In genomic region chr10:75613685-75614587, GRCh38 we compare ENCODE assay signal across 11 cellular contexts.
DNase-seq lines count a peak whose midpoint lies in the region; ATAC-seq and TF ChIP-seq lines count a peak whose summit lies in the region.
"Had no signal": no experiment of that assay in that cellular context is flagged by ENCODE, and none has a peak within 500 bp of the region (broad histone marks: within the 10 kb centered on the region; RNA-seq: fewer than 3 reads in every experiment).

No MANE protein-coding gene starts in this region.

- H3K4me2 ChIP-seq in hepatocyte = peak overlapping the region; percentile 62
- H3K4me2 ChIP-seq: BLaER1 had no signal

- TF ChIP-seq POLR2A in esophagus squamous epithelium (IDR thresholded peaks at IDR 0.05) = no peak

- H3K4me1 ChIP-seq in hepatocyte (ENCODE audit: insufficient read depth) (peaks cover 32% of the 10 kb centered on the region), esophagus squamous epithelium (peaks cover 0 to 30% (median 19%) of the 10 kb centered on the region in 3 donors)
- H3K4me1 ChIP-seq: BLaER1 had no signal

- DNase-seq in DMS 273 treated with DMSO at 0.1 percent for 48 hours (lab: John Stamatoyannopoulos, UW) = peak; percentile 64
- peak; percentile 69 for DNase-seq in HEK293T (ENCODE audit: extremely low spot score)
- DNase-seq in NCI-H146 treated with DMSO at 0.1 percent for 48 hours (lab: John Stamatoyannopoulos, UW; ENCODE audit: unreplicated experiment) = peak; percentile 27
- DNase-seq in hepatocyte (ENCODE audit: low spot score) = peak; percentile 29
- no peak for DNase-seq in coronary artery (ENCODE audit: low spot score)
- DNase-seq in esophagus squamous epithelium (lab: John Stamatoyannopoulos, UW) = no peak
- no peak for DNase-seq in NCI-H1092 treated with DMSO at 0.1 percent for 48 hours (lab: John Stamatoyannopoulos, UW)
- DNase-seq: activated CD4-positive, alpha-beta T cell treated with anti-CD3 and anti-CD28 coated beads for 1 hour; activated naive CD4-positive, alpha-beta T cell treated with anti-CD3 and anti-CD28 coated beads for 36 hours had no signal

- H3K27ac ChIP-seq in hepatocyte (peak overlapping the region; percentile 69), coronary artery (peak overlapping the region in 1 of 2 donors; percentile 20), esophagus squamous epithelium (peak overlapping the region in 2 of 4 donors; percentile 56 to 74)
- H3K27ac ChIP-seq: BLaER1 had no signal

- no peaks in the 10 kb centered on the region for H4K20me1 ChIP-seq in hepatocyte (ENCODE audit: insufficient read depth, poor library complexity, severe bottlenecking)
- H4K20me1 ChIP-seq: BLaER1 had no signal

- no peaks in the 10 kb centered on the region for H3K36me3 ChIP-seq in hepatocyte (replicated peaks; ENCODE audit: insufficient read depth, low read depth)
- H3K36me3 ChIP-seq in esophagus squamous epithelium = no peaks in the 10 kb centered on the region
- H3K36me3 ChIP-seq: BLaER1 had no signal

- intact Hi-C loops in esophagus squamous epithelium (cut with DNase I) = no loop called here

- no peaks in the 10 kb centered on the region for H3K9me2 ChIP-seq in hepatocyte (replicated peaks; ENCODE audit: insufficient read depth)

- POLR2A ChIA-PET in HEK293T (lab: Yijun Ruan, JAX) = interaction anchor here (0.6 to 1.8 kb wide), 9 partner anchors 9 to 212 kb away, joined by 3 to 5 read pairs (median 4); partner anchors contain the start of gene ZNF503

- H3K27me3 ChIP-seq in hepatocyte = no peaks in the 10 kb centered on the region
- H3K27me3 ChIP-seq in esophagus squamous epithelium = no peaks in the 10 kb centered on the region
- H3K27me3 ChIP-seq: BLaER1 had no signal

- WGBS in hepatocyte (ENCODE audit: low lambda C conversion rate, missing lambda C conversion rate) = 16% methylated on average over 10 of the region's 10 CpGs
- WGBS in esophagus squamous epithelium, 2 donors = 49 to 67% methylated on average over 10 of the region's 10 CpGs

- H3K4me3 ChIP-seq in hepatocyte (no peak overlapping the region), coronary artery (no peak overlapping the region), esophagus squamous epithelium (no peak overlapping the region)
- H3K4me3 ChIP-seq: BLaER1 had no signal

- H3K9me3 ChIP-seq in hepatocyte (ENCODE audit: low read depth) (no peaks in the 10 kb centered on the region), esophagus squamous epithelium (no peaks in the 10 kb centered on the region)
- H3K9me3 ChIP-seq: BLaER1 had no signal

- ATAC-seq in HG02884 (IDR thresholded peaks at IDR 0.05; ENCODE audit: unreplicated experiment) = no peak

- H3K79me2 ChIP-seq in hepatocyte = no peaks in the 10 kb centered on the region

- CTCF ChIA-PET in HEK293T (lab: Yijun Ruan, JAX) = no interaction called here

- TF ChIP-seq CTCF in hepatocyte (IDR thresholded peaks at IDR 0.05; ENCODE audit: poor library complexity) = no peak
- no peak for TF ChIP-seq CTCF in coronary artery (IDR thresholded peaks at IDR 0.05)
- TF ChIP-seq CTCF in esophagus squamous epithelium (IDR thresholded peaks at IDR 0.05) = no peak

- H2AFZ ChIP-seq in hepatocyte = peak overlapping the region; percentile 23

TF ChIP-seq in HEK293T, 16 proteins besides CTCF, POLR2A, EP300 and RAD21:
- TF ChIP-seq BHLHE40 (IDR thresholded peaks at IDR 0.05; ENCODE audit: borderline replicate concordance) = no peak; the same call in 1 of the 2 replicates
- peak; percentile 95 for TF ChIP-seq LEF1 (IDR thresholded peaks at IDR 0.05; ENCODE audit: borderline replicate concordance)
- no peak; the same call in 1 of the 2 replicates for TF ChIP-seq ELF4 (IDR thresholded peaks at IDR 0.05)
- TF ChIP-seq ARNT (IDR thresholded peaks at IDR 0.05) = peak; percentile 100
- TF ChIP-seq SP1 (IDR thresholded peaks at IDR 0.05) = no peak
- TF ChIP-seq NFRKB (IDR thresholded peaks at IDR 0.05) = no peak
- TF ChIP-seq FOXM1 (IDR thresholded peaks at IDR 0.05; ENCODE audit: borderline replicate concordance) = no peak; the same call in 1 of the 2 replicates
- no peak for TF ChIP-seq HDGF (IDR thresholded peaks at IDR 0.05; ENCODE audit: borderline replicate concordance)
- peak; percentile 96 for TF ChIP-seq PKNOX1 (IDR thresholded peaks at IDR 0.05)
- no peak for TF ChIP-seq FOXA1 (IDR thresholded peaks at IDR 0.05)
- TF ChIP-seq FOXK2 (IDR thresholded peaks at IDR 0.05) = no peak
- 0 out of 2 replicates have a peak, but pooled peaks have one; percentile 42 for TF ChIP-seq ZNF384 (IDR thresholded peaks at IDR 0.05)
- no peak for TF ChIP-seq SUZ12 (IDR thresholded peaks at IDR 0.05)
- peak; percentile 64; the same call in 1 of the 2 replicates for TF ChIP-seq TARDBP (IDR thresholded peaks at IDR 0.05)
- TF ChIP-seq CTBP1 (IDR thresholded peaks at IDR 0.05; ENCODE audit: borderline replicate concordance) = peak; percentile 100
- TF ChIP-seq L3MBTL2 (conservative IDR thresholded peaks at IDR 0.05) = 0 out of 2 replicates have a peak, but pooled peaks have one; percentile 16

Comparison
In these comparisons a context has a peak if more than half of its experiments do, and no peak if none do; other contexts are left out.
1. DNase-seq: peak in DMS 273 treated with DMSO at 0.1 percent for 48 hours (single experiment), HEK293T (single experiment), NCI-H146 treated with DMSO at 0.1 percent for 48 hours (single experiment) and hepatocyte (single experiment); none in coronary artery (single experiment), esophagus squamous epithelium (single experiment) and NCI-H1092 treated with DMSO at 0.1 percent for 48 hours (single experiment).